12 cellular contexts compared by ENCODE assay signal in the genomic region with DNA sequence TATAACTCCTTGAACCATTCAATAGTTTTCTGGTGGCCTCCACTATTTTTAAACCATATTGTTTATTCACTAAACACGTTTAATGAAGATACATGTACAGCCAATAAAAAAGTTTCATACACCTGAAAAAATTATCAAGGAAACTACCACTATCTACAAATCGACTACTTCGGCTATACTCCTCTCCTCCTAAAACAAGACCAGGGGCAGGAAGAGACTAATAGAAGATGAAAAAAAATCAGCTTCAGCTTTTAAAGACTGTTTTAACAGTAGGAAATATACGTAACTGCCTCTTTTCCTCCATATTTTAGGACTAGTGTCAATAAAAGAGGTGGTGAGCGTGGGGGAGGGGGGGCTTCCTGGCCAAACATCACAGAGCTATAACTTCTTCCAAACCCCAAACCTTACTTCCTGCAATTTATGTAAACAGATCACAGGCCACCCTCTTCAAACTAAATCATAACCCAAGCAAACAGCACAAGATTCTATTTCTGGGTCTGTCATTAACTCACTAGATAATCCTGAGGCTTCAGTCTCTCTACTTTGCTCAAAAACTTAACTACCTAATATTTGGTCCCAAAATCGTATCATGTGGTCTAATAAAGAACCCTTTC. TPM values are rescaled to one million over a fixed set of nuclear protein-coding genes. Genes with fewer than 3 reads are reported as not detected.
A peak's percentile ranks its signal among the peaks of the same experiment; 100 is the strongest.
DNase-seq lines count a peak whose midpoint lies in the region; ATAC-seq and TF ChIP-seq lines count a peak whose summit lies in the region.
"Had no signal": no experiment of that assay in that cellular context is flagged by ENCODE, and none has a peak within 500 bp of the region (broad histone marks: within the 10 kb centered on the region; RNA-seq: fewer than 3 reads in every experiment).

No MANE protein-coding gene starts in this region.

- H3K27me3 ChIP-seq in PC-3 (ENCODE audit: low read length) (no peaks in the 10 kb centered on the region), brain microvascular endothelial cell (replicated peaks) (no peaks in the 10 kb centered on the region)

- H3K4me1 Mint-ChIP-seq in naive thymus-derived CD8-positive, alpha-beta T cell: peaks cover 45 to 97% (median 88%) of the 10 kb centered on the region in 4 donors

- peaks cover 0 to 6% (median 2%) of the 10 kb centered on the region in 3 donors for H3K36me3 Mint-ChIP-seq in naive thymus-derived CD8-positive, alpha-beta T cell

- no peaks in the 10 kb centered on the region for H3F3A ChIP-seq in PC-3 (ENCODE audit: low read length, unreplicated experiment)

- H4K20me1 ChIP-seq in PC-3 (ENCODE audit: low read length): peaks cover 72% of the 10 kb centered on the region

- CTCF ChIA-PET in PC-3 (lab: Charles Lee): no interaction called here

- H3K4me2 ChIP-seq in PC-3 (ENCODE audit: low read length): no peak overlapping the region

- H3K9ac ChIP-seq in PC-3 (ENCODE audit: low read length): no peak overlapping the region

- ATAC-seq in PC-3: peak; percentile 48; the same call in 1 of the 2 replicates
- peak; percentile 80 to 89 for ATAC-seq in naive thymus-derived CD8-positive, alpha-beta T cell

- H3K36me3 ChIP-seq in PC-3 (ENCODE audit: low read depth, low read length): no peaks in the 10 kb centered on the region
- no peaks in the 10 kb centered on the region for H3K36me3 ChIP-seq in brain microvascular endothelial cell (replicated peaks)

- H2AFZ ChIP-seq in PC-3 (ENCODE audit: low read length): no peak overlapping the region

- H3K27me3 Mint-ChIP-seq in naive thymus-derived CD8-positive, alpha-beta T cell: no peaks in the 10 kb centered on the region

- H3K4me1 ChIP-seq in PC-3 (ENCODE audit: insufficient read depth, low read length): peaks cover 12% of the 10 kb centered on the region

- H3K9me2 ChIP-seq in PC-3 (replicated peaks; ENCODE audit: low read length): no peaks in the 10 kb centered on the region

- intact Hi-C loops in PC-3 (cut with micrococcal nuclease): no loop called here

- no peaks in the 10 kb centered on the region for H3K9me3 Mint-ChIP-seq in naive thymus-derived CD8-positive, alpha-beta T cell

- H3K27ac ChIP-seq in PC-3 (ENCODE audit: low read length) (no peak overlapping the region), brain microvascular endothelial cell (peak overlapping the region; percentile 38)

- in situ Hi-C loops in brain microvascular endothelial cell (cut with HindIII; ENCODE audit: low pct_ligation_motif_present, low sequenced_read_pairs): no loop called here

- peak overlapping the region; percentile 77 to 95 (median 90) for H3K27ac Mint-ChIP-seq in naive thymus-derived CD8-positive, alpha-beta T cell

- no peak overlapping the region for H3K4me3 ChIP-seq in PC-3 (ENCODE audit: low read length)
- H3K4me3 ChIP-seq in brain microvascular endothelial cell (ENCODE audit: low read depth, low read length): no peak overlapping the region

- H3K4me3 Mint-ChIP-seq in naive thymus-derived CD8-positive, alpha-beta T cell: peak overlapping the region; percentile 66 to 85 (median 80)

- no peaks in the 10 kb centered on the region for H3K9me3 ChIP-seq in PC-3 (ENCODE audit: low read length)

- DNase-seq in DMS153 (lab: John Stamatoyannopoulos, UW) (peak; percentile 56), PC-3 (no peak), brain microvascular endothelial cell (no peak), SKM-1 treated with dmso at 0.1 percent for 144 hours (lab: John Stamatoyannopoulos, UW; ENCODE audit: unreplicated experiment) (no peak), Ammon's horn (ENCODE audit: low spot score) (no peak), DMS 273 (lab: John Stamatoyannopoulos, UW; ENCODE audit: unreplicated experiment) (no peak), AML-193 (lab: John Stamatoyannopoulos, UW) (no peak)
- DNase-seq in naive thymus-derived CD8-positive, alpha-beta T cell: peak; percentile 23 to 69 (median 42)
- DNase-seq: Karpas-422; kidney; SIG-M5; stimulated activated CD4-positive, alpha-beta T cell treated with anti-CD3 and anti-CD28 coated beads, Interleukin-4, amount 100 ng/mL, for 24 hours had no signal

- POLR2A ChIA-PET in PC-3 (lab: Charles Lee; ENCODE audit: unreplicated experiment): no interaction called here
- POLR2A ChIA-PET in naive thymus-derived CD8-positive, alpha-beta T cell (lab: Charles Lee): interaction anchor here (1.0 to 3.3 kb wide), 4 partner anchors 13 to 338 kb away, joined by 3 to 24 read pairs (median 6); a partner anchor contains a TSS

- TF ChIP-seq CTCF in PC-3 (conservative IDR thresholded peaks at IDR 0.05; ENCODE audit: low read depth, low read length) (no peak), brain microvascular endothelial cell (IDR thresholded peaks at IDR 0.05; ENCODE audit: low read depth, low read length, missing control alignments) (no peak)

- no TSS peak for BruUV-seq in PC-3 (replicated peaks; lab: Mats Ljungman, UMichigan)

- peaks cover 96% of the 10 kb centered on the region for H3K79me2 ChIP-seq in PC-3 (ENCODE audit: low read length)

RNA-seq across cellular contexts. Expression of a gene that starts 15.1 kb away (rescaled TPM):
- total RNA-seq in PC-3 (2014; rRNA removed): 22.7 and 23.4 TPM in 2 replicates
- 100 to 1,000 TPM; 108 to 112 TPM for total RNA-seq in naive thymus-derived CD8-positive, alpha-beta T cell
- polyA plus RNA-seq in naive thymus-derived CD8-positive, alpha-beta T cell: 10 to 100 TPM; 30.3 to 39.8 (median 34.8) TPM

Comparison
In these comparisons a context has a peak if more than half of its experiments do, and no peak if none do; other contexts are left out.
1. DNase-seq: peak in DMS153 (single experiment) and naive thymus-derived CD8-positive, alpha-beta T cell (10 of 10); none in PC-3 (single experiment), brain microvascular endothelial cell (single experiment), SKM-1 treated with dmso at 0.1 percent for 144 hours (single experiment), Ammon's horn (single experiment), DMS 273 (single experiment) and AML-193 (0 of 2).